1 cellular context compared by ENCODE assay signal in the genomic region with DNA sequence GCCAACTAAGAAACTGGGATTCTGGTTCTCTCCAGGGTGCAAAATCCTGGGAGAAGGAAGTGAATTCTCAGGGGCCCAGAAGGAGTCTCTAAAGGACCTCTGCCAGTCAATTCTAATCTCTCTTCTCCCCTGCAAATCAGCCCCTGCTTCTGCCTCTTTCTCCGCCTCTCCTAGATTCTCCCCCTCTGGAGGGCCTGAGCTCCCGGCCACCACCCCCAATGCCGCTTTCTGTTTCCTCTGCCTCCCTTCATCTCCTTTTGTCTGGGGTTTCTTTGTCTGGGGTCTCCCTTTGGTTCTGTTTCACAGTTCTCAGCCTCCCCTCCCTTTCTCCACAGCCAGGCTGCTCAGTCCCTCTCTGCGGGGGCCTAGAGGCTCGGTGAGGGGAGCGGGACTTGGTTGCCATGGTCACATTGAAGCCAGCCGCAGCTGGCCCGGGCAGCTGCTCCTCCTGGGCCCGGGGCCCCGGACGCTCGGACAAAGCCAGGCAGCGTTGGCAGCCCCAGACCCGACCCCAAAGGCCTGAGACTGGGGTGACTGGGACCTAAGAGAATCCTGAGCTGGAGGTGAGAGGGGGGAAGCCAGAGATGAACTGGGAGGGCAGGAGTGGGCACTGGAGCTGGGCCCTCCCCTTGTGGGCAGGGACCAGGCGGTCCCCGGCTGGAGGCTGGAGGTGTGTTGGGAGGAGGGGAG.
TF ChIP-seq lines count a peak whose summit lies in the region.

No MANE protein-coding gene starts in this region.

TF ChIP-seq in IMR-90, 13 proteins besides CTCF, POLR2A, EP300 and RAD21:
- no peak for TF ChIP-seq BHLHE40 (IDR thresholded peaks at IDR 0.05; ENCODE audit: low read depth, low read length)
- no peak for TF ChIP-seq NFE2L2 (IDR thresholded peaks at IDR 0.05; ENCODE audit: low read depth, low read length)
- no peak for TF ChIP-seq MXI1 (IDR thresholded peaks at IDR 0.05; ENCODE audit: borderline replicate concordance, low read depth, low read length)
- no peak for TF ChIP-seq MAFK (IDR thresholded peaks at IDR 0.05; ENCODE audit: low read depth, low read length)
- TF ChIP-seq FOS (IDR thresholded peaks at IDR 0.05; ENCODE audit: low read depth, low read length), result no peak
- TF ChIP-seq, protein P1, sequence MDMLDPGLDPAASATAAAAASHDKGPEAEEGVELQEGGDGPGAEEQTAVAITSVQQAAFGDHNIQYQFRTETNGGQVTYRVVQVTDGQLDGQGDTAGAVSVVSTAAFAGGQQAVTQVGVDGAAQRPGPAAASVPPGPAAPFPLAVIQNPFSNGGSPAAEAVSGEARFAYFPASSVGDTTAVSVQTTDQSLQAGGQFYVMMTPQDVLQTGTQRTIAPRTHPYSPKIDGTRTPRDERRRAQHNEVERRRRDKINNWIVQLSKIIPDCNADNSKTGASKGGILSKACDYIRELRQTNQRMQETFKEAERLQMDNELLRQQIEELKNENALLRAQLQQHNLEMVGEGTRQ (IDR thresholded peaks at IDR 0.05; ENCODE audit: low read depth, low read length), result no peak
- no peak for TF ChIP-seq SMC3 (IDR thresholded peaks at IDR 0.05; ENCODE audit: low read depth, low read length)
- TF ChIP-seq MAZ (IDR thresholded peaks at IDR 0.05; ENCODE audit: borderline replicate concordance, low read depth, low read length), result no peak
- TF ChIP-seq CHD1 (IDR thresholded peaks at IDR 0.05; ENCODE audit: low read depth, low read length), result no peak
- no peak for TF ChIP-seq RFX5 (IDR thresholded peaks at IDR 0.05; ENCODE audit: low read depth, low read length)
- no peak for TF ChIP-seq RCOR1 (IDR thresholded peaks at IDR 0.05; ENCODE audit: insufficient replicate concordance, low read length)
